ENCODE assay signal across 11 cellular contexts in the genomic region with DNA sequence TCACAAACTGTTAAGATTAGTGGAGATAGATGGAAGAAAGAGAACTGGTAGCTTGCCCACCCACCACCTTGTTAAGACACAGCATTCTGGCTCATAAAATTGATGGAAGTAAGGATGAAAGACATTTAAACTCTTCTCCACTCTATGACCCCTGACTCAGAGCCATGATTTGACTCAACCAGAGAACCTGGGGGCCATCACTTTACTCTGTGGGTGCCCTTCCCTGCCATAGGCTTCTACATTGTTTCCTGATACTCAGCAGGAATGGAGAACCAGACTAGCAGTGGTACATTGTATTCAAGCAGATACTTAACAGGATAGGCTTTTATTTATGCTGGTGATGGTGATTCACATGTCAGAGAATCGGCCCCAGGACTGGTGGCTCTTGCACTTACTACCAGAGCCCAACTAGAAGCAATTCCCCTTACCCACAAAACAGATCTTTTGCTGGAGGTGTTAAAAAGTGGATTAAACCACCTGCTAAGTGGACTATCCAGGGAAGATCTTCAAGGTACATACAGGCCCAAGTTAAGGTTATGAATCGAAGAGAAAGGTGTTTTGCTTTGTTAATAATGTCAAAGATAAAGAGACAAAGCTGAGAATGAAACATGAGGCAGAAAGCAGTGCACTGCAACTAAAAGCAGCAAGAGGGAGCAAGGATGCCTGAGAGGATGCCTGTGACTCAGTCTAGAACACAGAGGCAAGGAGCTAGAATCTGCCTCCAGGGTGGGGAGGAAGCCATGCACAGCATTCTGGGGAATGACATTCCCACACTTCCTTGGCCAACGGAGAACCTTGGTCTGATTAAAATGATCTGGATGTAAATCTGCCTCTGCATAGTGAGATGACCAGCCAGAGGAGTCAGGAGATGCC. TPM values are rescaled to one million over a fixed set of nuclear protein-coding genes. Genes with fewer than 3 reads are reported as not detected.
DNase-seq lines count a peak whose midpoint lies in the region; ATAC-seq and TF ChIP-seq lines count a peak whose summit lies in the region.
"Had no signal": no experiment of that assay in that cellular context is flagged by ENCODE, and none has a peak within 500 bp of the region (broad histone marks: within the 10 kb centered on the region; RNA-seq: fewer than 3 reads in every experiment).

No MANE protein-coding gene starts in this region.

- no peaks in the 10 kb centered on the region for H3K36me3 ChIP-seq in adipocyte (ENCODE audit: control insufficient read depth, insufficient read depth, low read length, severe bottlenecking)
- H3K36me3 ChIP-seq in psoas muscle (ENCODE audit: insufficient read depth in 1 of 2, low read depth in 1 of 2), result no peaks in the 10 kb centered on the region

- 71 to 73% (median 72%) methylated on average over 3 of the region's 3 CpGs for WGBS in psoas muscle, 3 donors

- no peaks in the 10 kb centered on the region for H3K9me3 Mint-ChIP-seq in HFFc6

- TF ChIP-seq CTCF in HFFc6 (IDR thresholded peaks at IDR 0.05), result peak; percentile 73
- no peak for TF ChIP-seq CTCF in psoas muscle (IDR thresholded peaks at IDR 0.05)

- H3K4me3 Mint-ChIP-seq in HFFc6, result peak overlapping the region; percentile 33; the same call in 1 of the 2 replicates
- H3K4me3 Mint-ChIP-seq: effector memory CD8-positive, alpha-beta T cell had no signal

- intact Hi-C loops in psoas muscle (cut with DNase I), result no loop called here

- H3K4me3 ChIP-seq in adipocyte (ENCODE audit: low read length), result no peak overlapping the region
- H3K4me3 ChIP-seq in psoas muscle, result no peak overlapping the region

- H3K9me3 ChIP-seq in adipocyte (ENCODE audit: control insufficient read depth, low read length) (no peaks in the 10 kb centered on the region), psoas muscle (no peaks in the 10 kb centered on the region)

- DNase-seq in AG08395 (ENCODE audit: low spot score) (peak; percentile 54), HFFc6 (peak; percentile 69), adipocyte (ENCODE audit: low read depth) (peak; percentile 68), iris pigment epithelial cell (ENCODE audit: low read depth) (peak; percentile 86), psoas muscle (no peak), NCI-H82 treated with DMSO at 0.1 percent for 48 hours (lab: John Stamatoyannopoulos, UW; ENCODE audit: unreplicated experiment) (no peak), T-helper 9 cell (no peak)
- DNase-seq: DMS79 treated with DMSO at 0.1 percent for 48 hours; effector memory CD8-positive, alpha-beta T cell; stimulated activated CD4-positive, alpha-beta T cell treated with anti-CD3 and anti-CD28 coated beads, Interleukin-4, amount 100 ng/mL, for 4 hours had no signal

- H3K27ac Mint-ChIP-seq in HFFc6, result peak overlapping the region; percentile 55
- H3K27ac Mint-ChIP-seq: effector memory CD8-positive, alpha-beta T cell had no signal

- H3K9ac ChIP-seq in adipocyte (ENCODE audit: low read length), result no peak overlapping the region

- peaks cover 21% of the 10 kb centered on the region for H3K4me1 Mint-ChIP-seq in HFFc6 (ENCODE audit: low read depth)

- H3K4me1 ChIP-seq in adipocyte (ENCODE audit: control insufficient read depth, insufficient read depth, low read length) (peaks cover 13% of the 10 kb centered on the region), psoas muscle (no peaks in the 10 kb centered on the region)

- H3K27me3 ChIP-seq in adipocyte (replicated peaks; ENCODE audit: control insufficient read depth, insufficient read depth, low read length), result no peaks in the 10 kb centered on the region
- no peaks in the 10 kb centered on the region for H3K27me3 ChIP-seq in psoas muscle (ENCODE audit: insufficient read depth in 3 of 3, low read length in 2 of 3)

- no peak overlapping the region for H3K27ac ChIP-seq in psoas muscle

- ATAC-seq in psoas muscle, result no peak
- ATAC-seq in HG03039 (IDR thresholded peaks at IDR 0.05; ENCODE audit: unreplicated experiment), result no peak
- ATAC-seq: effector memory CD8-positive, alpha-beta T cell had no signal

- peaks cover 3% of the 10 kb centered on the region for H3K27me3 Mint-ChIP-seq in HFFc6 (ENCODE audit: insufficient read depth)
- H3K27me3 Mint-ChIP-seq: effector memory CD8-positive, alpha-beta T cell had no signal

- H3K36me3 Mint-ChIP-seq in HFFc6 (ENCODE audit: low read depth), result no peaks in the 10 kb centered on the region

RNA-seq across cellular contexts. Expression of gene GLI3, which starts 36.0 kb away (rescaled TPM):
- total RNA-seq in HFFc6 (2021; fragmentation: NEBNext Ultra II Directional; extraction: Animal tissue kit (Norgen Biotek cat#: 25700)), result 10 to 100 TPM; 12.5 to 23.0 (median 21.7) TPM
- total RNA-seq in psoas muscle, result 1 to 10 TPM; 3.2 to 4.9 (median 4.1) TPM
- 1 to 10 TPM in 1 of 3 donors, under 1 TPM in 2; 0.24 to 1.2 (median 0.26) TPM for polyA plus RNA-seq in psoas muscle

Comparison
In these comparisons a context has a peak if more than half of its experiments do, and no peak if none do; other contexts are left out.
1. DNase-seq: peak in AG08395 (single experiment), HFFc6 (single experiment), adipocyte (single experiment) and iris pigment epithelial cell (single experiment); none in psoas muscle (0 of 2), NCI-H82 treated with DMSO at 0.1 percent for 48 hours (single experiment) and T-helper 9 cell (single experiment).